24 cellular contexts compared by ENCODE assay signal in genomic region chr18:46297124-46297523, GRCh38.
"Had no signal": no experiment of that assay in that cellular context is flagged by ENCODE, and none has a peak within 500 bp of the region (broad histone marks: within the 10 kb centered on the region; RNA-seq: fewer than 3 reads in every experiment).

No MANE protein-coding gene starts in this region.

- H3K27ac ChIP-seq: pancreas, stomach, thyroid gland, uterus had no signal

- H3K36me3 ChIP-seq: pancreas, stomach, thyroid gland, uterus had no signal

- DNase-seq: cerebellar nuclear complex; cortex of kidney; effector CD4-positive, alpha-beta T cell; hypothalamus; immature natural killer cell; kidney glomerular epithelial cell; mesenchymal stem cell; midbrain; occipital lobe; pancreas; stimulated activated CD4-positive, alpha-beta T cell treated with anti-CD3 and anti-CD28 coated beads, Interleukin-12 subunit alpha, Interleukin-12 subunit beta, amount 100 ng/mL, for 4 hours; stimulated activated CD4-positive, alpha-beta T cell treated with anti-CD3 and anti-CD28 coated beads, Interleukin-1b, Interleukin-23, amount 100 ng/mL, for 48 hours; stimulated activated CD4-positive, alpha-beta T cell treated with anti-CD3 and anti-CD28 coated beads, Interleukin-4, amount 100 ng/mL, for 1 hour; stimulated activated CD8-positive, alpha-beta memory T cell treated with anti-CD3 and anti-CD28 coated beads, Interleukin-4, amount 100 ng/mL, for 48 hours; stimulated activated naive CD4-positive, alpha-beta T cell treated with Interleukin-2 at 50 U/mL for 16 hours; stomach; thyroid gland; trophoblast cell; uterus had no signal

- H3K4me3 Mint-ChIP-seq: naive thymus-derived CD4-positive, alpha-beta T cell; nephron had no signal

- H3K4me1 ChIP-seq: pancreas, stomach, thyroid gland, uterus had no signal

- H3K9me3 ChIP-seq: pancreas, stomach, thyroid gland, uterus had no signal

- FAIRE-seq: frontal cortex, pancreas had no signal

- ATAC-seq: pancreas, sciatic nerve had no signal

- H3K9me3 Mint-ChIP-seq: immature natural killer cell, nephron had no signal

- H3K27me3 ChIP-seq: pancreas, stomach, thyroid gland, uterus had no signal

- H3K27ac Mint-ChIP-seq: naive thymus-derived CD4-positive, alpha-beta T cell; nephron had no signal

- H3K4me2 ChIP-seq: smooth muscle cell had no signal

- H3K4me3 ChIP-seq: pancreas, smooth muscle cell, stomach, thyroid gland, uterus had no signal
